9 cellular contexts compared by ENCODE assay signal in the genomic region with DNA sequence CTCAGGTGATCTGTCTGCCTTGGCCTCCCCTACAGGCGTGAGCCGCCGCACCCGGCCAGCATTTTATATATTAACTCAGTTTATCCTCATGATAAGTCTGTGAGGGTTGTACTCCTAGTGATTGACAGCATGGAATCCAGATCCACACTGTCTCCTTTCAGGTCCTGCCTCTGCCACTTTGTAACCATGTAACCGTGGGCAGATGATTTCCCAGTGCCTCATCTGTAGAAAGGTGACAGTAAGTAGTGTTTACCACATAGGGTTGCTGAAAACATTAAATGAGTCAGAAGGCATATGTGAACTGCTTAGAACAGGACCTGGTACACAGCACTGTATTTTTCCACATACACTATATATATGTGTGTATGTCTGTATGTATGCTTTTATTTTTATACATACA. TPM values are rescaled to one million over a fixed set of nuclear protein-coding genes. Genes with fewer than 3 reads are reported as not detected.
A peak's percentile ranks its signal among the peaks of the same experiment; 100 is the strongest.
DNase-seq lines count a peak whose midpoint lies in the region; ATAC-seq, FAIRE-seq and TF ChIP-seq lines count a peak whose summit lies in the region.
"Had no signal": no experiment of that assay in that cellular context is flagged by ENCODE, and none has a peak within 500 bp of the region (broad histone marks: within the 10 kb centered on the region; RNA-seq: fewer than 3 reads in every experiment).

No MANE protein-coding gene starts in this region.

- H3K9me3 Mint-ChIP-seq in CD4-positive, CD25-positive, alpha-beta regulatory T cell, result peaks cover 0 to 2% (median 0%) of the 10 kb centered on the region in 7 donors
- H3K9me3 Mint-ChIP-seq in HFFc6, result no peaks in the 10 kb centered on the region
- no peaks in the 10 kb centered on the region for H3K9me3 Mint-ChIP-seq in activated naive CD8-positive, alpha-beta T cell treated with anti-CD3 and anti-CD28 coated beads, Interleukin-2, amount 50 U/mL, for 24 hours
- H3K9me3 Mint-ChIP-seq in nephron, result no peaks in the 10 kb centered on the region

- H3K4me3 Mint-ChIP-seq in CD4-positive, CD25-positive, alpha-beta regulatory T cell, result peak overlapping the region; percentile 82 to 96 (median 86)
- H3K4me3 Mint-ChIP-seq in HFFc6, result peak overlapping the region; percentile 88
- H3K4me3 Mint-ChIP-seq in activated naive CD8-positive, alpha-beta T cell treated with anti-CD3 and anti-CD28 coated beads, Interleukin-2, amount 50 U/mL, for 24 hours, result peak overlapping the region; percentile 77
- peak overlapping the region; percentile 76 to 89 (median 82) for H3K4me3 Mint-ChIP-seq in nephron

- peaks cover 47% of the 10 kb centered on the region for H3K4me1 ChIP-seq in CD4-positive, CD25-positive, alpha-beta regulatory T cell (ENCODE audit: control insufficient read depth, insufficient read depth, low read length, poor library complexity, severe bottlenecking)
- H3K4me1 ChIP-seq in kidney (ENCODE audit: control insufficient read depth in 1 of 2, insufficient read depth in 1 of 2, low read depth in 1 of 2, low read length in 2 of 2), result peaks cover 0 to 8% of the 10 kb centered on the region in 2 donors

- H3K27me3 Mint-ChIP-seq in CD4-positive, CD25-positive, alpha-beta regulatory T cell, result peaks cover 6% of the 10 kb centered on the region
- H3K27me3 Mint-ChIP-seq in HFFc6 (ENCODE audit: insufficient read depth) (peaks cover 3% of the 10 kb centered on the region), nephron (ENCODE audit: low read depth) (no peaks in the 10 kb centered on the region)
- no peaks in the 10 kb centered on the region for H3K27me3 Mint-ChIP-seq in activated naive CD8-positive, alpha-beta T cell treated with anti-CD3 and anti-CD28 coated beads, Interleukin-2, amount 50 U/mL, for 24 hours

- H3K27me3 ChIP-seq in CD4-positive, CD25-positive, alpha-beta regulatory T cell (ENCODE audit: control insufficient read depth, insufficient read depth, low read length), result no peaks in the 10 kb centered on the region

- no peak for DNase-seq in CD4-positive, CD25-positive, alpha-beta regulatory T cell
- DNase-seq in HFFc6 (peak; percentile 36), occipital lobe (lab: John Stamatoyannopoulos, UW) (no peak), NCI-H510A (lab: John Stamatoyannopoulos, UW) (no peak), kidney (no peak)
- DNase-seq in activated naive CD8-positive, alpha-beta T cell treated with anti-CD3 and anti-CD28 coated beads, Interleukin-2, amount 50 U/mL, for 24 hours, result no peak
- DNase-seq: NCI-H510A treated with DMSO at 0.1 percent for 48 hours had no signal

- peak overlapping the region; percentile 53 to 75 (median 54) for H3K27ac Mint-ChIP-seq in CD4-positive, CD25-positive, alpha-beta regulatory T cell
- H3K27ac Mint-ChIP-seq in HFFc6 (peak overlapping the region; percentile 87), nephron (peak overlapping the region; percentile 56 to 70 (median 70))
- H3K27ac Mint-ChIP-seq in activated naive CD8-positive, alpha-beta T cell treated with anti-CD3 and anti-CD28 coated beads, Interleukin-2, amount 50 U/mL, for 24 hours, result no peak overlapping the region

- no peak for FAIRE-seq in kidney (lab: Jason Lieb, UNC)

- peaks cover 34 to 67% (median 52%) of the 10 kb centered on the region in 4 donors for H3K4me1 Mint-ChIP-seq in CD4-positive, CD25-positive, alpha-beta regulatory T cell
- H3K4me1 Mint-ChIP-seq in HFFc6 (ENCODE audit: low read depth) (peaks cover 62% of the 10 kb centered on the region), nephron (peaks cover 36% of the 10 kb centered on the region)
- H3K4me1 Mint-ChIP-seq in activated naive CD8-positive, alpha-beta T cell treated with anti-CD3 and anti-CD28 coated beads, Interleukin-2, amount 50 U/mL, for 24 hours, result peaks cover 51% of the 10 kb centered on the region

- no peak overlapping the region for H3K9ac ChIP-seq in kidney (ENCODE audit: low read length in 2 of 2)

- peaks cover 3% of the 10 kb centered on the region for H3K36me3 Mint-ChIP-seq in CD4-positive, CD25-positive, alpha-beta regulatory T cell
- H3K36me3 Mint-ChIP-seq in HFFc6 (ENCODE audit: low read depth) (peaks cover 6% of the 10 kb centered on the region; the same call in 1 of the 2 replicates), nephron (ENCODE audit: low read depth) (peaks cover 4% of the 10 kb centered on the region)
- peaks cover 4% of the 10 kb centered on the region for H3K36me3 Mint-ChIP-seq in activated naive CD8-positive, alpha-beta T cell treated with anti-CD3 and anti-CD28 coated beads, Interleukin-2, amount 50 U/mL, for 24 hours (ENCODE audit: low read depth)

- no peak for ATAC-seq in CD4-positive, CD25-positive, alpha-beta regulatory T cell (ENCODE audit: low read depth in 2 of 2)
- peak; percentile 44 for ATAC-seq in activated naive CD8-positive, alpha-beta T cell treated with anti-CD3 and anti-CD28 coated beads, Interleukin-2, amount 50 U/mL, for 24 hours
- no peak for ATAC-seq in HG03469 (IDR thresholded peaks at IDR 0.05; ENCODE audit: unreplicated experiment)

- peak overlapping the region; percentile 44 for H3K4me3 ChIP-seq in CD4-positive, CD25-positive, alpha-beta regulatory T cell (ENCODE audit: low read depth, low read length)
- H3K4me3 ChIP-seq in kidney (ENCODE audit: low read length in 2 of 2), result no peak overlapping the region

- H3K9me3 ChIP-seq in CD4-positive, CD25-positive, alpha-beta regulatory T cell (ENCODE audit: control insufficient read depth in 2 of 2, low read length in 2 of 2), result no peaks in the 10 kb centered on the region
- no peaks in the 10 kb centered on the region for H3K9me3 ChIP-seq in kidney (ENCODE audit: control insufficient read depth in 1 of 2, low read length in 2 of 2)

- H3K36me3 ChIP-seq in CD4-positive, CD25-positive, alpha-beta regulatory T cell (ENCODE audit: control insufficient read depth, insufficient read depth, low read length), result peaks cover 5% of the 10 kb centered on the region
- no peaks in the 10 kb centered on the region for H3K36me3 ChIP-seq in kidney (ENCODE audit: control insufficient read depth in 1 of 2, insufficient read depth in 2 of 2, low read length in 2 of 2)

- intact Hi-C loops in kidney (cut with DNase I), result no loop called here

- no peak for TF ChIP-seq CTCF in HFFc6 (IDR thresholded peaks at IDR 0.05)
- TF ChIP-seq CTCF in nephron (IDR thresholded peaks at IDR 0.05; ENCODE audit: unreplicated experiment in 3 of 3), result no peak
- TF ChIP-seq CTCF in kidney (IDR thresholded peaks at IDR 0.05; ENCODE audit: borderline replicate concordance, extremely low read depth, insufficient read depth), result no peak

- peak overlapping the region; percentile 91 for H3K27ac ChIP-seq in CD4-positive, CD25-positive, alpha-beta regulatory T cell (ENCODE audit: insufficient read depth, low read length, poor library complexity, severe bottlenecking)
- no peak overlapping the region for H3K27ac ChIP-seq in kidney (ENCODE audit: low read depth in 2 of 2, low read length in 2 of 2)

RNA-seq across cellular contexts. Expression of gene FYTTD1, which starts 2.4 kb away (rescaled TPM):
- total RNA-seq in CD4-positive, CD25-positive, alpha-beta regulatory T cell, result 42.2 TPM
- polyA plus RNA-seq in CD4-positive, CD25-positive, alpha-beta regulatory T cell, result 10 to 100 TPM; 75.5 to 91.0 (median 85.8) TPM
- 10 to 100 TPM; 53.3 to 71.7 (median 60.9) TPM for total RNA-seq in HFFc6 (2021; fragmentation: NEBNext Ultra II Directional; extraction: Animal tissue kit (Norgen Biotek cat#: 25700))
- total RNA-seq in occipital lobe (67.4 TPM), kidney (53.7 TPM)
- 11.9 TPM for polyA plus RNA-seq in kidney (ENCODE audit: insufficient read depth, low read depth, low replicate concordance)

RNA-seq across cellular contexts. Expression of gene RUBCN, which starts 15.4 kb away (rescaled TPM):
- 58.5 TPM for total RNA-seq in CD4-positive, CD25-positive, alpha-beta regulatory T cell
- 10 to 100 TPM; 17.5 to 28.2 (median 19.5) TPM for polyA plus RNA-seq in CD4-positive, CD25-positive, alpha-beta regulatory T cell
- total RNA-seq in HFFc6 (2021; fragmentation: NEBNext Ultra II Directional; extraction: Animal tissue kit (Norgen Biotek cat#: 25700)), result 10 to 100 TPM; 27.0 to 30.4 (median 29.4) TPM
- 29.3 TPM for total RNA-seq in occipital lobe
- total RNA-seq in kidney, result 31.5 TPM
- polyA plus RNA-seq in kidney (ENCODE audit: insufficient read depth, low read depth, low replicate concordance), result 4.4 TPM

RNA-seq across cellular contexts. Expression of gene LRCH3, which starts 38.9 kb away (rescaled TPM):
- total RNA-seq in CD4-positive, CD25-positive, alpha-beta regulatory T cell, result 66.1 TPM
- polyA plus RNA-seq in CD4-positive, CD25-positive, alpha-beta regulatory T cell, result 10 to 100 TPM; 12.2 to 19.6 (median 16.1) TPM
- 10 to 100 TPM; 39.4 to 44.7 (median 41.0) TPM for total RNA-seq in HFFc6 (2021; fragmentation: NEBNext Ultra II Directional; extraction: Animal tissue kit (Norgen Biotek cat#: 25700))
- total RNA-seq in occipital lobe (71.4 TPM), kidney (52.0 TPM)
- polyA plus RNA-seq in kidney (ENCODE audit: insufficient read depth, low read depth, low replicate concordance), result 11.6 TPM
